Comparison of ENCODE assay signal across 6 cellular contexts in genomic region chr1:153962088-153963029, GRCh38. TPM values are rescaled to one million over a fixed set of nuclear protein-coding genes. Genes with fewer than 3 reads are reported as not detected.
DNase-seq lines count a peak whose midpoint lies in the region; ATAC-seq and TF ChIP-seq lines count a peak whose summit lies in the region.

No MANE protein-coding gene starts in this region.

- H3K4me3 ChIP-seq in adrenal gland (peak overlapping the region in 2 of 4 donors; percentile 61 to 84), mucosa of rectum (ENCODE audit: low read length in 2 of 2) (peak overlapping the region; percentile 81 to 96)

- 25 to 40% (median 38%) methylated on average over 10 to 16 of the region's 16 CpGs for WGBS in adrenal gland, 4 donors

- TF ChIP-seq CTCF in adrenal gland (IDR thresholded peaks at IDR 0.05), result no peak

- H3K27me3 ChIP-seq in adrenal gland (no peaks in the 10 kb centered on the region), mucosa of rectum (ENCODE audit: control insufficient read depth in 2 of 2, insufficient read depth in 2 of 2, low read length in 2 of 2) (no peaks in the 10 kb centered on the region)

- H3K9me3 ChIP-seq in adrenal gland (replicated peaks in 1 of 3) (no peaks in the 10 kb centered on the region), mucosa of rectum (ENCODE audit: control insufficient read depth in 2 of 2, low read length in 2 of 2) (no peaks in the 10 kb centered on the region)

- H3K27ac ChIP-seq in adrenal gland (peak overlapping the region; percentile 82 to 97 (median 93)), mucosa of rectum (ENCODE audit: low read depth in 2 of 2, low read length in 2 of 2) (peak overlapping the region; percentile 89 to 95)

- peak overlapping the region; percentile 93 to 98 for H3K9ac ChIP-seq in mucosa of rectum (ENCODE audit: low read depth in 1 of 2, low read length in 2 of 2)

- no peak for ATAC-seq in GM18502 (IDR thresholded peaks at IDR 0.05; ENCODE audit: poor library complexity, unreplicated experiment)

- TF ChIP-seq POLR2A in adrenal gland (IDR thresholded peaks at IDR 0.05), result no peak

- DNase-seq in HT-29 (ENCODE audit: low spot score), result peak; percentile 60
- peak; percentile 64 to 87 (median 82) for DNase-seq in adrenal gland
- DNase-seq in central memory CD4-positive, alpha-beta T cell, result no peak
- no peak for DNase-seq in NCI-H774 (lab: John Stamatoyannopoulos, UW)

- H3K4me1 ChIP-seq in adrenal gland (replicated peaks in 1 of 2) (peaks cover 33 to 50% of the 10 kb centered on the region in 2 donors), mucosa of rectum (ENCODE audit: control insufficient read depth in 2 of 2, insufficient read depth in 2 of 2, low read length in 2 of 2) (peaks cover 37 to 40% of the 10 kb centered on the region in 2 donors)

- intact Hi-C loops in adrenal gland (cut with DNase I), result no loop called here

- H3K36me3 ChIP-seq in adrenal gland (replicated peaks in 1 of 2), result peaks cover 0 to 18% of the 10 kb centered on the region in 2 donors
- H3K36me3 ChIP-seq in mucosa of rectum (ENCODE audit: control insufficient read depth in 2 of 2, insufficient read depth in 2 of 2, low read length in 2 of 2), result peaks cover 6 to 10% of the 10 kb centered on the region in 2 donors

RNA-seq across cellular contexts. Expression of gene SLC39A1, which starts 1.0 kb away (rescaled TPM):
- 226 TPM in 2 replicates for total RNA-seq in HT-29 (2014; rRNA removed; shearing (Covaris generic))
- total RNA-seq in adrenal gland, result 100 to 1,000 TPM in 7 of 8 donors, 10 to 100 TPM in 1; 96.5 to 173 (median 118) TPM
- polyA plus RNA-seq in adrenal gland, result 10 to 100 TPM; 29.1 to 85.1 (median 63.9) TPM

RNA-seq across cellular contexts. Expression of gene CRTC2, which starts 3.9 kb away (rescaled TPM):
- 15.5 and 16.5 TPM in 2 replicates for total RNA-seq in HT-29 (2014; rRNA removed; shearing (Covaris generic))
- 10 to 100 TPM; 15.3 to 53.6 (median 31.8) TPM for total RNA-seq in adrenal gland
- 100 to 1,000 TPM in 1 of 3 donors, 10 to 100 TPM in 2; 27.1 to 138 (median 75.0) TPM for polyA plus RNA-seq in adrenal gland

RNA-seq across cellular contexts. Expression of gene CREB3L4, which starts 5.3 kb away (rescaled TPM):
- 23.2 and 24.7 TPM in 2 replicates for total RNA-seq in HT-29 (2014; rRNA removed; shearing (Covaris generic))
- total RNA-seq in adrenal gland, result 10 to 100 TPM in 7 of 8 donors, 1 to 10 TPM in 1; 5.1 to 16.7 (median 15.0) TPM
- polyA plus RNA-seq in adrenal gland, result 10 to 100 TPM in 2 of 3 donors, 1 to 10 TPM in 1; 6.3 to 21.8 (median 19.0) TPM

RNA-seq across cellular contexts. Expression of gene JTB, which starts 15.1 kb away (rescaled TPM):
- 281 and 318 TPM in 2 replicates for total RNA-seq in HT-29 (2014; rRNA removed; shearing (Covaris generic))
- total RNA-seq in adrenal gland, result 100 to 1,000 TPM; 103 to 327 (median 179) TPM
- 100 to 1,000 TPM in 2 of 3 donors, 10 to 100 TPM in 1; 68.3 to 144 (median 140) TPM for polyA plus RNA-seq in adrenal gland

RNA-seq across cellular contexts. Expression of gene DENND4B, which starts 15.8 kb away (rescaled TPM):
- 33.9 and 36.5 TPM in 2 replicates for total RNA-seq in HT-29 (2014; rRNA removed; shearing (Covaris generic))
- total RNA-seq in adrenal gland, result 10 to 100 TPM; 22.5 to 72.5 (median 36.7) TPM
- polyA plus RNA-seq in adrenal gland, result 100 to 1,000 TPM in 1 of 3 donors, 10 to 100 TPM in 2; 14.4 to 110 (median 63.7) TPM

Comparison
In these comparisons a context has a peak if more than half of its experiments do, and no peak if none do; other contexts are left out.
1. DNase-seq: peak in HT-29 (single experiment) and adrenal gland (7 of 7); none in central memory CD4-positive, alpha-beta T cell (single experiment) and NCI-H774 (single experiment).